In the genomic region with DNA sequence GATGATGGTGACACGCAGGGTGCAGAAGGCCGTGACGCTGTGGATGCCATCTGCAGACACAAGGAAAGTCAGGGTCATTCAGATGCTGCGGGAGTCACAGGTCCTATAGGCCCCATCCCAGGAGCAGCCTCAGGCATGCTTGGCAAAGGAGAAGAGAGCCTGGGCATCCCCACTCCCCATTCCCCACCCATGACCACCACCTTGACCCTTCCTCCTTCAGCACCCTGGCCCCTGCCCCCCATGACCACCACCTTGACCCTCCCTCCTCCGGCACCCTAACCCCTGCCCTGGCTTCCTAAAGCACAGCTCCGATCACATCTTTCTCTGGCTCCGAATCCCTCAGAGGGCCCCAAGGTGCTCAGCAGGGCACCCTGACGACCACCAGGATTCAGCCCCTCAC, we compare ENCODE assay signal across 2 cellular contexts.
TF ChIP-seq lines count a peak whose summit lies in the region.

No MANE protein-coding gene starts in this region.

TF ChIP-seq in HCT116, 20 proteins besides CTCF, POLR2A, EP300 and RAD21 (continued from another document):
- TF ChIP-seq, protein P1, sequence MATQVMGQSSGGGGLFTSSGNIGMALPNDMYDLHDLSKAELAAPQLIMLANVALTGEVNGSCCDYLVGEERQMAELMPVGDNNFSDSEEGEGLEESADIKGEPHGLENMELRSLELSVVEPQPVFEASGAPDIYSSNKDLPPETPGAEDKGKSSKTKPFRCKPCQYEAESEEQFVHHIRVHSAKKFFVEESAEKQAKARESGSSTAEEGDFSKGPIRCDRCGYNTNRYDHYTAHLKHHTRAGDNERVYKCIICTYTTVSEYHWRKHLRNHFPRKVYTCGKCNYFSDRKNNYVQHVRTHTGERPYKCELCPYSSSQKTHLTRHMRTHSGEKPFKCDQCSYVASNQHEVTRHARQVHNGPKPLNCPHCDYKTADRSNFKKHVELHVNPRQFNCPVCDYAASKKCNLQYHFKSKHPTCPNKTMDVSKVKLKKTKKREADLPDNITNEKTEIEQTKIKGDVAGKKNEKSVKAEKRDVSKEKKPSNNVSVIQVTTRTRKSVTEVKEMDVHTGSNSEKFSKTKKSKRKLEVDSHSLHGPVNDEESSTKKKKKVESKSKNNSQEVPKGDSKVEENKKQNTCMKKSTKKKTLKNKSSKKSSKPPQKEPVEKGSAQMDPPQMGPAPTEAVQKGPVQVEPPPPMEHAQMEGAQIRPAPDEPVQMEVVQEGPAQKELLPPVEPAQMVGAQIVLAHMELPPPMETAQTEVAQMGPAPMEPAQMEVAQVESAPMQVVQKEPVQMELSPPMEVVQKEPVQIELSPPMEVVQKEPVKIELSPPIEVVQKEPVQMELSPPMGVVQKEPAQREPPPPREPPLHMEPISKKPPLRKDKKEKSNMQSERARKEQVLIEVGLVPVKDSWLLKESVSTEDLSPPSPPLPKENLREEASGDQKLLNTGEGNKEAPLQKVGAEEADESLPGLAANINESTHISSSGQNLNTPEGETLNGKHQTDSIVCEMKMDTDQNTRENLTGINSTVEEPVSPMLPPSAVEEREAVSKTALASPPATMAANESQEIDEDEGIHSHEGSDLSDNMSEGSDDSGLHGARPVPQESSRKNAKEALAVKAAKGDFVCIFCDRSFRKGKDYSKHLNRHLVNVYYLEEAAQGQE (IDR thresholded peaks at IDR 0.05; ENCODE audit: low read depth): no peak
- TF ChIP-seq SIN3A (IDR thresholded peaks at IDR 0.05; ENCODE audit: low read depth) (no peak), YY1 (IDR thresholded peaks at IDR 0.05; ENCODE audit: extremely low read depth, insufficient replicate concordance, low read depth, low read length) (no peak), SP1 (IDR thresholded peaks at IDR 0.05; ENCODE audit: low read depth) (no peak), MAX (IDR thresholded peaks at IDR 0.05) (no peak), EZH2 (IDR thresholded peaks at IDR 0.05) (no peak), CEBPB (IDR thresholded peaks at IDR 0.05; ENCODE audit: low read depth) (no peak), EGR1 (IDR thresholded peaks at IDR 0.05; ENCODE audit: low read depth) (no peak), ELF1 (IDR thresholded peaks at IDR 0.05; ENCODE audit: borderline replicate concordance, low read depth) (no peak), EZH2phosphoT487 (IDR thresholded peaks at IDR 0.05; ENCODE audit: borderline replicate concordance) (no peak), FOSL1 (IDR thresholded peaks at IDR 0.05; ENCODE audit: low read depth) (no peak), ATF3 (IDR thresholded peaks at IDR 0.05) (no peak), ZFX (IDR thresholded peaks at IDR 0.05) (no peak), TCF7L2 (IDR thresholded peaks at IDR 0.05; ENCODE audit: borderline replicate concordance, extremely low read depth, insufficient read depth, insufficient read length) (no peak), SRF (IDR thresholded peaks at IDR 0.05; ENCODE audit: low read depth) (no peak)

TF ChIP-seq in H1, 55 proteins besides CTCF, POLR2A, EP300 and RAD21 (continued from another document):
- TF ChIP-seq BRCA1 (IDR thresholded peaks at IDR 0.05; ENCODE audit: low read depth, low read length) (no peak), CBX5 (IDR thresholded peaks at IDR 0.05; ENCODE audit: low read depth, low read length) (no peak), POU5F1 (IDR thresholded peaks at IDR 0.05; ENCODE audit: low read depth, low read length) (no peak), MAX (IDR thresholded peaks at IDR 0.05) (no peak), USF2 (IDR thresholded peaks at IDR 0.05; ENCODE audit: low read length) (no peak), HDAC2 (IDR thresholded peaks at IDR 0.05; ENCODE audit: borderline replicate concordance in 1 of 2, low read depth in 2 of 2, low read length in 2 of 2) (no peak), GABPA (IDR thresholded peaks at IDR 0.05; ENCODE audit: borderline replicate concordance, insufficient read depth, low read length) (no peak), SIRT6 (IDR thresholded peaks at IDR 0.05; ENCODE audit: low read length) (no peak), EZH2 (IDR thresholded peaks at IDR 0.05; ENCODE audit: low read depth, low read length, severe bottlenecking) (no peak), ATF2 (IDR thresholded peaks at IDR 0.05; ENCODE audit: low read length) (no peak), MAFK (IDR thresholded peaks at IDR 0.05; ENCODE audit: low read depth, low read length) (no peak), SP1 (IDR thresholded peaks at IDR 0.05; ENCODE audit: low read depth, low read length) (no peak)
